In the genomic region with DNA sequence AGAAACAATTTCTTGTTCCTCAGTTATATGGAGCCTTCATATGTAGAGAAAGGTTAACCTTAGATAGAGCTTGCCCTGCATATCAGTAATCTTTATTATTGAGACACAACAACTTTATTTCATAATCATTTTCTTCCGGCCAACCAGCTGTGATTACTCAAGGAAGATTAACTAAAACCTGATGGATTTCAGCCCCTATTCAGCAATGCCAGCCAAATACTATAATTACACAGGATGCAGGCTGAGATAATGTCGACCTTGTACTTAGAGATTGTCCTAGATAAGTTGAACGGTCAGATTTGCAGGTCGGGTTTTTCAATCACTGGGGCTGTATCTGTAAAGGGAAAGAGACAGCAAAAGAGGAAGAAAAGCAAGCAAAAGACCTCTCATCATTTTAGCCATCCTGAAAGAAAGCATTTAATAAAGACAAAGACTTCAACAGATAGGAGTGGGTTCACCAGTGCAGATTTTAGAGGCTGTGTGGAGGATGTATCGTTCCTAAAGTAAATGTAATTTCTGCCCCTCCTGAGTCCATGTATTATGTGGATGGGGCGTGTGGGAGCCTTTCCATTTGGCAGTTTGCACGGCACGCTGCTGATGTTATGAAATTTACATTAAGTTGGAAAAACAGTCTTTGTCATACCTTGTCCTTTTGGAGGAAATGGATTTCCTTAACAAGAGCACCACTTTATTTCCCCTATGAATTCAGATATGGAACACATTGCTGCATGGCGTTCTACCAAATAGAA, we compare ENCODE assay signal across 1 cellular context.
TF ChIP-seq lines count a peak whose summit lies in the region.

No MANE protein-coding gene starts in this region.

TF ChIP-seq in IMR-90, 13 proteins besides CTCF, POLR2A, EP300 and RAD21:
- no peak for TF ChIP-seq CHD1 (IDR thresholded peaks at IDR 0.05; ENCODE audit: low read depth, low read length)
- TF ChIP-seq MXI1 (IDR thresholded peaks at IDR 0.05; ENCODE audit: borderline replicate concordance, low read depth, low read length) = no peak
- TF ChIP-seq SMC3 (IDR thresholded peaks at IDR 0.05; ENCODE audit: low read depth, low read length) = no peak
- TF ChIP-seq FOS (IDR thresholded peaks at IDR 0.05; ENCODE audit: low read depth, low read length) = no peak
- no peak for TF ChIP-seq RCOR1 (IDR thresholded peaks at IDR 0.05; ENCODE audit: insufficient replicate concordance, low read length)
- TF ChIP-seq MAZ (IDR thresholded peaks at IDR 0.05; ENCODE audit: borderline replicate concordance, low read depth, low read length) = no peak
- TF ChIP-seq RFX5 (IDR thresholded peaks at IDR 0.05; ENCODE audit: low read depth, low read length) = no peak
- TF ChIP-seq MAFK (IDR thresholded peaks at IDR 0.05; ENCODE audit: low read depth, low read length) = no peak
